14 cellular contexts compared by ENCODE assay signal in the genomic region with DNA sequence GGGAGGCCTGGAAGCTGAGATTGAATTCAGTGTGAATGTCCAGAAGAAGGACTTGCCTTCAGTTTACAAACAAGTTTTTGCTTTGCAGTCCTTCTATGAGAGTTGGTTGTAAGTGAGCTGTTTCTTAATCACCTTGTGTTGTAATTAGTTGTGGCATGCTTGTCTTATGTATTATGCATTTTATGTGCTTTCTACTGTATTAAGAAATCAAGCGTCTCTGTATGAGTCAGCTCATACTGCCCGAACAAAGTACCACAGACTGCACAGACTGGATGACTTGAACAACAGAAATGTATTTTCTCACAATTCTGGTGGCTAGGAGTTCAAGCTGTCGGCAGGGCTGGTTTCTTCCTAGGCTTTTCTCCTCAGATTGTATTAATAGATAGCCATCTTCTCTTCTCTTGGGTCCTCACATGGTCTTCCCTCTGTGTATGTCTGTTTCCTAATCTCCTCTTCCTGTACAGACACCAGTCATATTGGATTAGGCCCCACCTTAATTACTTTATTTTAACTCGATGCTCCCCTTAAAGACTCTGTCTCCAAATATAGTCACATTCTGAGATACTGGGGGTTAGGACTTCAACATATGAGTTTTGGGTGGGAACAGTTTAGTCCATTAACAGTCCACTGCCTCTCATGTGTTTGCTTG.
DNase-seq lines count a peak whose midpoint lies in the region; ATAC-seq and TF ChIP-seq lines count a peak whose summit lies in the region.
"Had no signal": no experiment of that assay in that cellular context is flagged by ENCODE, and none has a peak within 500 bp of the region (broad histone marks: within the 10 kb centered on the region; RNA-seq: fewer than 3 reads in every experiment).

No MANE protein-coding gene starts in this region.

- DNase-seq in AG10803 (ENCODE audit: low read depth) (peak; percentile 91), NCI-H226 (peak; percentile 69), cardiac fibroblast (ENCODE audit: low read depth in 2 of 2) (peak; percentile 74 to 85), myocyte (ENCODE audit: low read depth) (peak; percentile 45), right atrium auricular region (ENCODE audit: low spot score) (no peak)
- DNase-seq in NK-92 treated with Interleukin-12 subunit alpha and Interleukin-12 subunit beta, amount 100 ng/mL, for 24 hours (lab: John Stamatoyannopoulos, UW): no peak
- DNase-seq in activated T-cell treated with anti-CD3 and anti-CD28 coated beads, Interleukin-2, amount 50 U/mL, for 72 hours: no peak
- DNase-seq: anterior cingulate cortex; CD4-positive, alpha-beta T cell; midbrain; NCI-H2029 treated with DMSO at 0.1 percent for 48 hours; SJCRH30 had no signal

- no peaks in the 10 kb centered on the region for H3K4me1 Mint-ChIP-seq in activated T-cell treated with anti-CD3 and anti-CD28 coated beads, Interleukin-2, amount 50 U/mL, for 72 hours (ENCODE audit: low read depth)
- H3K4me1 Mint-ChIP-seq: stimulated activated effector memory CD8-positive, alpha-beta T cell treated with anti-CD3 and anti-CD28 coated beads, Interleukin-12 subunit alpha, Interleukin-12 subunit beta, amount 100 ng/mL, for 72 hours had no signal

- H3K4me3 ChIP-seq in AG10803 (ENCODE audit: low read length) (no peak overlapping the region), cardiac fibroblast (replicated peaks in 1 of 2; ENCODE audit: low read depth in 2 of 2, low read length in 2 of 2) (no peak overlapping the region), right atrium auricular region (no peak overlapping the region)
- H3K4me3 ChIP-seq: SJCRH30 had no signal

- no peaks in the 10 kb centered on the region for H3K36me3 Mint-ChIP-seq in activated T-cell treated with anti-CD3 and anti-CD28 coated beads, Interleukin-2, amount 50 U/mL, for 72 hours (ENCODE audit: insufficient read depth in 2 of 2)
- H3K36me3 Mint-ChIP-seq: stimulated activated effector memory CD8-positive, alpha-beta T cell treated with anti-CD3 and anti-CD28 coated beads, Interleukin-12 subunit alpha, Interleukin-12 subunit beta, amount 100 ng/mL, for 72 hours had no signal

- no peak overlapping the region for H3K4me3 Mint-ChIP-seq in activated T-cell treated with anti-CD3 and anti-CD28 coated beads, Interleukin-2, amount 50 U/mL, for 72 hours
- H3K4me3 Mint-ChIP-seq: CD4-positive, alpha-beta T cell; stimulated activated effector memory CD8-positive, alpha-beta T cell treated with anti-CD3 and anti-CD28 coated beads, Interleukin-12 subunit alpha, Interleukin-12 subunit beta, amount 100 ng/mL, for 72 hours had no signal

- H3K27ac Mint-ChIP-seq in activated T-cell treated with anti-CD3 and anti-CD28 coated beads, Interleukin-2, amount 50 U/mL, for 72 hours: no peak overlapping the region
- H3K27ac Mint-ChIP-seq: CD4-positive, alpha-beta T cell; stimulated activated effector memory CD8-positive, alpha-beta T cell treated with anti-CD3 and anti-CD28 coated beads, Interleukin-12 subunit alpha, Interleukin-12 subunit beta, amount 100 ng/mL, for 72 hours had no signal

- no peaks in the 10 kb centered on the region for H3K36me3 ChIP-seq in right atrium auricular region
- H3K36me3 ChIP-seq: SJCRH30 had no signal

- peaks cover 2 to 10% of the 10 kb centered on the region in 2 donors for H3K9me3 Mint-ChIP-seq in activated T-cell treated with anti-CD3 and anti-CD28 coated beads, Interleukin-2, amount 50 U/mL, for 72 hours

- H3K9me3 ChIP-seq in right atrium auricular region: no peaks in the 10 kb centered on the region
- H3K9me3 ChIP-seq: SJCRH30 had no signal

- H3K4me1 ChIP-seq in right atrium auricular region: no peaks in the 10 kb centered on the region
- H3K4me1 ChIP-seq: SJCRH30 had no signal

- no peak overlapping the region for H3K27ac ChIP-seq in right atrium auricular region
- H3K27ac ChIP-seq: SJCRH30 had no signal

- ATAC-seq in GM19467 (IDR thresholded peaks at IDR 0.05; ENCODE audit: unreplicated experiment): no peak
- no peak for ATAC-seq in activated T-cell treated with anti-CD3 and anti-CD28 coated beads, Interleukin-2, amount 50 U/mL, for 72 hours (replicated peaks in 1 of 2)
- ATAC-seq: stimulated activated effector memory CD8-positive, alpha-beta T cell treated with anti-CD3 and anti-CD28 coated beads, Interleukin-12 subunit alpha, Interleukin-12 subunit beta, amount 100 ng/mL, for 72 hours had no signal

- no peaks in the 10 kb centered on the region for H3K27me3 Mint-ChIP-seq in activated T-cell treated with anti-CD3 and anti-CD28 coated beads, Interleukin-2, amount 50 U/mL, for 72 hours (ENCODE audit: low read depth)
- H3K27me3 Mint-ChIP-seq: CD4-positive, alpha-beta T cell had no signal

- TF ChIP-seq CTCF in AG10803 (conservative IDR thresholded peaks at IDR 0.05; ENCODE audit: low read length) (no peak), cardiac fibroblast (IDR thresholded peaks at IDR 0.05; ENCODE audit: low read depth, low read length) (no peak), right atrium auricular region (IDR thresholded peaks at IDR 0.05) (no peak)

- H3K27me3 ChIP-seq in right atrium auricular region: no peaks in the 10 kb centered on the region
- H3K27me3 ChIP-seq: SJCRH30 had no signal

Comparison
In these comparisons a context has a peak if more than half of its experiments do, and no peak if none do; other contexts are left out.
1. DNase-seq: peak in AG10803 (single experiment), NCI-H226 (single experiment), cardiac fibroblast (2 of 2) and myocyte (single experiment); none in right atrium auricular region (single experiment), NK-92 treated with Interleukin-12 subunit alpha and Interleukin-12 subunit beta, amount 100 ng/mL, for 24 hours (single experiment) and activated T-cell treated with anti-CD3 and anti-CD28 coated beads, Interleukin-2, amount 50 U/mL, for 72 hours (0 of 2).